1 cellular context compared by ENCODE assay signal in the genomic region with DNA sequence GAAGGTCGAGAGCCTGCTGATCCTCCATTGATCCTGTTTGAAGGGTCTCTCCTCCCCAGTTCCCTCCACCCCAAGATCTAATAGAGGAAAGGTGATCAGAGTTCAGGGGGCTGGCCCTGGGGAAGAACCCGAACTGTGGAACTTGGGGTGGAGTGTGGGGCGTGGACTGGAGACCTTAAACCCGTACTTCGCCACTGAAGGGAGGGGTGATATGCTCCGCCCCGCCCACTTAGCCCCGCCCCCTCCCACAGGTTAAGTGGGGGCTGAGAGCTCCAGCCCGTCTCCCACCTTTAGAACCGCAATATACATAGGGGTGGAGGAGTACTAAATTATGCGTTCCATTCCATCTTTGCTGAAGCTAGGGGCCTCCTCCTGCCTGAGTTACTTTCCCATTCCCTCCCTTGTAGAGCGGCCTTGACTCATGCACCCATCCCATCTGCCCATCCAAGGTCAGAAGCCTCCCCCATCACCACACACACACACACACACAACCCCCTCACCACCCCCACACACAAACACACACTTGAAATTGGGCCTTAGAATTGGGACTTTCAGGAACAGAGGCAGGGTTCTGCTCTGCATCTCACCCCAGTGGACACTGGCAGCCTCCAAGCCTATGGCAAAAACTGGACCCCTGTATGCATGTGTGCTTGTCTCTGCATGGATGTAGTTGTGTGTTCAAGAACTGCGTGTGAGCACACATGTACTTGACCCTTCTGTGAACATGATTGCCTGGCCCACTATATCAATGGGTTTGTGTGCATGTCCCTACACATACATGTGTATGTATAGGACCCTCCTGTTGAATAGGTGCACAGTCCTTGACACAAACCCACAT.
A peak's percentile ranks its signal among the peaks of the same experiment; 100 is the strongest.
TF ChIP-seq lines count a peak whose summit lies in the region.

No MANE protein-coding gene starts in this region.

TF ChIP-seq in HepG2, 621 proteins besides CTCF, POLR2A, EP300 and RAD21 (continued from another document and continues in another):
- TF ChIP-seq, protein P1, sequence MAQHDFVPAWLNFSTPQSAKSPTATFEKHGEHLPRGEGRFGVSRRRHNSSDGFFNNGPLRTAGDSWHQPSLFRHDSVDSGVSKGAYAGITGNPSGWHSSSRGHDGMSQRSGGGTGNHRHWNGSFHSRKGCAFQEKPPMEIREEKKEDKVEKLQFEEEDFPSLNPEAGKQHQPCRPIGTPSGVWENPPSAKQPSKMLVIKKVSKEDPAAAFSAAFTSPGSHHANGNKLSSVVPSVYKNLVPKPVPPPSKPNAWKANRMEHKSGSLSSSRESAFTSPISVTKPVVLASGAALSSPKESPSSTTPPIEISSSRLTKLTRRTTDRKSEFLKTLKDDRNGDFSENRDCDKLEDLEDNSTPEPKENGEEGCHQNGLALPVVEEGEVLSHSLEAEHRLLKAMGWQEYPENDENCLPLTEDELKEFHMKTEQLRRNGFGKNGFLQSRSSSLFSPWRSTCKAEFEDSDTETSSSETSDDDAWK (CRISPR knock-in tag; IDR thresholded peaks at IDR 0.05) = no peak
- TF ChIP-seq NCOA2 (CRISPR knock-in tag; IDR thresholded peaks at IDR 0.05) (peak; percentile 77), MXD4 (CRISPR knock-in tag; IDR thresholded peaks at IDR 0.05) (no peak), ERF (CRISPR knock-in tag; IDR thresholded peaks at IDR 0.05) (peak; percentile 19; the same call in 1 of the 2 replicates), HOXA7 (CRISPR knock-in tag; IDR thresholded peaks at IDR 0.05) (no peak), SRSF1 (optimal IDR thresholded peaks at IDR 0.05; ENCODE audit: low read depth, low read length) (no peak), ZNF781 (CRISPR knock-in tag; IDR thresholded peaks at IDR 0.05; ENCODE audit: borderline replicate concordance, not compliant biosample characterization) (peak; percentile 8), SRF (IDR thresholded peaks at IDR 0.05; ENCODE audit: low read depth, low read length) (no peak), PITX1 (CRISPR knock-in tag; IDR thresholded peaks at IDR 0.05) (0 out of 2 replicates have a peak, but pooled peaks have one; percentile 31), RELA (CRISPR knock-in tag; IDR thresholded peaks at IDR 0.05) (no peak), ZNF251 (CRISPR knock-in tag; IDR thresholded peaks at IDR 0.05) (no peak), ZSCAN31 (CRISPR knock-in tag; IDR thresholded peaks at IDR 0.05; ENCODE audit: low read depth) (0 out of 2 replicates have a peak, but pooled peaks have one; percentile 9), ZSCAN12 (CRISPR knock-in tag; IDR thresholded peaks at IDR 0.05) (no peak), ZNF496 (CRISPR knock-in tag; IDR thresholded peaks at IDR 0.05; ENCODE audit: insufficient replicate concordance) (no peak), ZNF777 (CRISPR knock-in tag; IDR thresholded peaks at IDR 0.05) (no peak), ZNF20 (CRISPR knock-in tag; IDR thresholded peaks at IDR 0.05) (no peak), PHB2 (IDR thresholded peaks at IDR 0.05; ENCODE audit: partially characterized antibody) (no peak), SMAD3 (CRISPR knock-in tag; IDR thresholded peaks at IDR 0.05) (no peak), ZNF724P (CRISPR knock-in tag; IDR thresholded peaks at IDR 0.05; ENCODE audit: borderline replicate concordance) (0 out of 2 replicates have a peak, but pooled peaks have one; percentile 71), ZFYVE20 (CRISPR knock-in tag; IDR thresholded peaks at IDR 0.05; ENCODE audit: borderline replicate concordance, low read depth) (0 out of 2 replicates have a peak, but pooled peaks have one; percentile 13), XRCC5 (optimal IDR thresholded peaks at IDR 0.05; ENCODE audit: low read length) (no peak), CREB1 (IDR thresholded peaks at IDR 0.05) (no peak), CREB1 (CRISPR knock-in tag; IDR thresholded peaks at IDR 0.05) (no peak), PCBP2 (optimal IDR thresholded peaks at IDR 0.05; ENCODE audit: low read depth, low read length, poor library complexity, severe bottlenecking) (no peak), KMT2A (CRISPR knock-in tag; IDR thresholded peaks at IDR 0.05) (no peak), ZNF282 (IDR thresholded peaks at IDR 0.05; ENCODE audit: partially characterized antibody) (no peak), TEAD2 (CRISPR knock-in tag; IDR thresholded peaks at IDR 0.05) (no peak), NBN (conservative IDR thresholded peaks at IDR 0.05) (no peak), SAP130 (CRISPR knock-in tag; IDR thresholded peaks at IDR 0.05; ENCODE audit: low read depth) (peak; percentile 41; the same call in 1 of the 2 replicates), PPARG (CRISPR knock-in tag; conservative IDR thresholded peaks at IDR 0.05) (peak; percentile 63), PLRG1 (conservative IDR thresholded peaks at IDR 0.05) (no peak), ZNF790 (CRISPR knock-in tag; IDR thresholded peaks at IDR 0.05; ENCODE audit: borderline replicate concordance) (no peak)
- TF ChIP-seq, protein P2, sequence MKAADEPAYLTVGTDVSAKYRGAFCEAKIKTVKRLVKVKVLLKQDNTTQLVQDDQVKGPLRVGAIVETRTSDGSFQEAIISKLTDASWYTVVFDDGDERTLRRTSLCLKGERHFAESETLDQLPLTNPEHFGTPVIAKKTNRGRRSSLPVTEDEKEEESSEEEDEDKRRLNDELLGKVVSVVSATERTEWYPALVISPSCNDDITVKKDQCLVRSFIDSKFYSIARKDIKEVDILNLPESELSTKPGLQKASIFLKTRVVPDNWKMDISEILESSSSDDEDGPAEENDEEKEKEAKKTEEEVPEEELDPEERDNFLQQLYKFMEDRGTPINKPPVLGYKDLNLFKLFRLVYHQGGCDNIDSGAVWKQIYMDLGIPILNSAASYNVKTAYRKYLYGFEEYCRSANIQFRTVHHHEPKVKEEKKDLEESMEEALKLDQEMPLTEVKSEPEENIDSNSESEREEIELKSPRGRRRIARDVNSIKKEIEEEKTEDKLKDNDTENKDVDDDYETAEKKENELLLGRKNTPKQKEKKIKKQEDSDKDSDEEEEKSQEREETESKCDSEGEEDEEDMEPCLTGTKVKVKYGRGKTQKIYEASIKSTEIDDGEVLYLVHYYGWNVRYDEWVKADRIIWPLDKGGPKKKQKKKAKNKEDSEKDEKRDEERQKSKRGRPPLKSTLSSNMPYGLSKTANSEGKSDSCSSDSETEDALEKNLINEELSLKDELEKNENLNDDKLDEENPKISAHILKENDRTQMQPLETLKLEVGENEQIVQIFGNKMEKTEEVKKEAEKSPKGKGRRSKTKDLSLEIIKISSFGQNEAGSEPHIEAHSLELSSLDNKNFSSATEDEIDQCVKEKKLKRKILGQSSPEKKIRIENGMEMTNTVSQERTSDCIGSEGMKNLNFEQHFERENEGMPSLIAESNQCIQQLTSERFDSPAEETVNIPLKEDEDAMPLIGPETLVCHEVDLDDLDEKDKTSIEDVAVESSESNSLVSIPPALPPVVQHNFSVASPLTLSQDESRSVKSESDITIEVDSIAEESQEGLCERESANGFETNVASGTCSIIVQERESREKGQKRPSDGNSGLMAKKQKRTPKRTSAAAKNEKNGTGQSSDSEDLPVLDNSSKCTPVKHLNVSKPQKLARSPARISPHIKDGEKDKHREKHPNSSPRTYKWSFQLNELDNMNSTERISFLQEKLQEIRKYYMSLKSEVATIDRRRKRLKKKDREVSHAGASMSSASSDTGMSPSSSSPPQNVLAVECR (CRISPR knock-in tag; IDR thresholded peaks at IDR 0.05; ENCODE audit: borderline replicate concordance) = no peak; the same call in none of the 2 replicates
- TF ChIP-seq, protein P3, sequence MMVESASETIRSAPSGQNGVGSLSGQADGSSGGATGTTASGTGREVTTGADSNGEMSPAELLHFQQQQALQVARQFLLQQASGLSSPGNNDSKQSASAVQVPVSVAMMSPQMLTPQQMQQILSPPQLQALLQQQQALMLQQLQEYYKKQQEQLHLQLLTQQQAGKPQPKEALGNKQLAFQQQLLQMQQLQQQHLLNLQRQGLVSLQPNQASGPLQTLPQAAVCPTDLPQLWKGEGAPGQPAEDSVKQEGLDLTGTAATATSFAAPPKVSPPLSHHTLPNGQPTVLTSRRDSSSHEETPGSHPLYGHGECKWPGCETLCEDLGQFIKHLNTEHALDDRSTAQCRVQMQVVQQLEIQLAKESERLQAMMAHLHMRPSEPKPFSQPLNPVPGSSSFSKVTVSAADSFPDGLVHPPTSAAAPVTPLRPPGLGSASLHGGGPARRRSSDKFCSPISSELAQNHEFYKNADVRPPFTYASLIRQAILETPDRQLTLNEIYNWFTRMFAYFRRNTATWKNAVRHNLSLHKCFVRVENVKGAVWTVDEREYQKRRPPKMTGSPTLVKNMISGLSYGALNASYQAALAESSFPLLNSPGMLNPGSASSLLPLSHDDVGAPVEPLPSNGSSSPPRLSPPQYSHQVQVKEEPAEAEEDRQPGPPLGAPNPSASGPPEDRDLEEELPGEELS (CRISPR knock-in tag; IDR thresholded peaks at IDR 0.05) = peak; percentile 58
- TF ChIP-seq, protein P4, sequence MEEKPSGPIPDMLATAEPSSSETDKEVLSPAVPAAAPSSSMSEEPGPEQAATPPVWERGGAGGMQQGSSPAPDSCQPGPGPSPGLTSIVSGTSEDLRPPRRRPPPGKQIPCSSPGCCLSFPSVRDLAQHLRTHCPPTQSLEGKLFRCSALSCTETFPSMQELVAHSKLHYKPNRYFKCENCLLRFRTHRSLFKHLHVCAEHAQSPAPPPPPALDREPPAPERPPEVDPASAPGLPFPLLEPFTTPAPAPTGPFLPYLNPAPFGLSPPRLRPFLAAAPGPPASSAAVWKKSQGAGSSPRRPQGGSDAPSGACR (CRISPR knock-in tag; IDR thresholded peaks at IDR 0.05) = peak; percentile 90
- TF ChIP-seq, protein P5, sequence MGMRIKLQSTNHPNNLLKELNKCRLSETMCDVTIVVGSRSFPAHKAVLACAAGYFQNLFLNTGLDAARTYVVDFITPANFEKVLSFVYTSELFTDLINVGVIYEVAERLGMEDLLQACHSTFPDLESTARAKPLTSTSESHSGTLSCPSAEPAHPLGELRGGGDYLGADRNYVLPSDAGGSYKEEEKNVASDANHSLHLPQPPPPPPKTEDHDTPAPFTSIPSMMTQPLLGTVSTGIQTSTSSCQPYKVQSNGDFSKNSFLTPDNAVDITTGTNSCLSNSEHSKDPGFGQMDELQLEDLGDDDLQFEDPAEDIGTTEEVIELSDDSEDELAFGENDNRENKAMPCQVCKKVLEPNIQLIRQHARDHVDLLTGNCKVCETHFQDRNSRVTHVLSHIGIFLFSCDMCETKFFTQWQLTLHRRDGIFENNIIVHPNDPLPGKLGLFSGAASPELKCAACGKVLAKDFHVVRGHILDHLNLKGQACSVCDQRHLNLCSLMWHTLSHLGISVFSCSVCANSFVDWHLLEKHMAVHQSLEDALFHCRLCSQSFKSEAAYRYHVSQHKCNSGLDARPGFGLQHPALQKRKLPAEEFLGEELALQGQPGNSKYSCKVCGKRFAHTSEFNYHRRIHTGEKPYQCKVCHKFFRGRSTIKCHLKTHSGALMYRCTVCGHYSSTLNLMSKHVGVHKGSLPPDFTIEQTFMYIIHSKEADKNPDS (CRISPR knock-in tag; IDR thresholded peaks at IDR 0.05) = peak; percentile 52; the same call in 1 of the 2 replicates
- TF ChIP-seq, protein P6, sequence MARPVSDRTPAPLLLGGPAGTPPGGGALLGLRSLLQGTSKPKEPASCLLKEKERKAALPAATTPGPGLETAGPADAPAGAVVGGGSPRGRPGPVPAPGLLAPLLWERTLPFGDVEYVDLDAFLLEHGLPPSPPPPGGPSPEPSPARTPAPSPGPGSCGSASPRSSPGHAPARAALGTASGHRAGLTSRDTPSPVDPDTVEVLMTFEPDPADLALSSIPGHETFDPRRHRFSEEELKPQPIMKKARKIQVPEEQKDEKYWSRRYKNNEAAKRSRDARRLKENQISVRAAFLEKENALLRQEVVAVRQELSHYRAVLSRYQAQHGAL (CRISPR knock-in tag; IDR thresholded peaks at IDR 0.05; ENCODE audit: not compliant biosample characterization) = no peak
- TF ChIP-seq, protein P7, sequence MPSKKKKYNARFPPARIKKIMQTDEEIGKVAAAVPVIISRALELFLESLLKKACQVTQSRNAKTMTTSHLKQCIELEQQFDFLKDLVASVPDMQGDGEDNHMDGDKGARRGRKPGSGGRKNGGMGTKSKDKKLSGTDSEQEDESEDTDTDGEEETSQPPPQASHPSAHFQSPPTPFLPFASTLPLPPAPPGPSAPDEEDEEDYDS (CRISPR knock-in tag; IDR thresholded peaks at IDR 0.05) = peak; percentile 81
- TF ChIP-seq, protein P8, sequence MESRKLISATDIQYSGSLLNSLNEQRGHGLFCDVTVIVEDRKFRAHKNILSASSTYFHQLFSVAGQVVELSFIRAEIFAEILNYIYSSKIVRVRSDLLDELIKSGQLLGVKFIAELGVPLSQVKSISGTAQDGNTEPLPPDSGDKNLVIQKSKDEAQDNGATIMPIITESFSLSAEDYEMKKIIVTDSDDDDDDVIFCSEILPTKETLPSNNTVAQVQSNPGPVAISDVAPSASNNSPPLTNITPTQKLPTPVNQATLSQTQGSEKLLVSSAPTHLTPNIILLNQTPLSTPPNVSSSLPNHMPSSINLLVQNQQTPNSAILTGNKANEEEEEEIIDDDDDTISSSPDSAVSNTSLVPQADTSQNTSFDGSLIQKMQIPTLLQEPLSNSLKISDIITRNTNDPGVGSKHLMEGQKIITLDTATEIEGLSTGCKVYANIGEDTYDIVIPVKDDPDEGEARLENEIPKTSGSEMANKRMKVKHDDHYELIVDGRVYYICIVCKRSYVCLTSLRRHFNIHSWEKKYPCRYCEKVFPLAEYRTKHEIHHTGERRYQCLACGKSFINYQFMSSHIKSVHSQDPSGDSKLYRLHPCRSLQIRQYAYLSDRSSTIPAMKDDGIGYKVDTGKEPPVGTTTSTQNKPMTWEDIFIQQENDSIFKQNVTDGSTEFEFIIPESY (CRISPR knock-in tag; IDR thresholded peaks at IDR 0.05) = no peak
- TF ChIP-seq, protein P9, sequence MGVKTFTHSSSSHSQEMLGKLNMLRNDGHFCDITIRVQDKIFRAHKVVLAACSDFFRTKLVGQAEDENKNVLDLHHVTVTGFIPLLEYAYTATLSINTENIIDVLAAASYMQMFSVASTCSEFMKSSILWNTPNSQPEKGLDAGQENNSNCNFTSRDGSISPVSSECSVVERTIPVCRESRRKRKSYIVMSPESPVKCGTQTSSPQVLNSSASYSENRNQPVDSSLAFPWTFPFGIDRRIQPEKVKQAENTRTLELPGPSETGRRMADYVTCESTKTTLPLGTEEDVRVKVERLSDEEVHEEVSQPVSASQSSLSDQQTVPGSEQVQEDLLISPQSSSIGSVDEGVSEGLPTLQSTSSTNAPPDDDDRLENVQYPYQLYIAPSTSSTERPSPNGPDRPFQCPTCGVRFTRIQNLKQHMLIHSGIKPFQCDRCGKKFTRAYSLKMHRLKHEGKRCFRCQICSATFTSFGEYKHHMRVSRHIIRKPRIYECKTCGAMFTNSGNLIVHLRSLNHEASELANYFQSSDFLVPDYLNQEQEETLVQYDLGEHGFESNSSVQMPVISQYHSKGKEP (CRISPR knock-in tag; IDR thresholded peaks at IDR 0.05) = no peak
